ENCODE assay signal across 8 cellular contexts in the genomic region with DNA sequence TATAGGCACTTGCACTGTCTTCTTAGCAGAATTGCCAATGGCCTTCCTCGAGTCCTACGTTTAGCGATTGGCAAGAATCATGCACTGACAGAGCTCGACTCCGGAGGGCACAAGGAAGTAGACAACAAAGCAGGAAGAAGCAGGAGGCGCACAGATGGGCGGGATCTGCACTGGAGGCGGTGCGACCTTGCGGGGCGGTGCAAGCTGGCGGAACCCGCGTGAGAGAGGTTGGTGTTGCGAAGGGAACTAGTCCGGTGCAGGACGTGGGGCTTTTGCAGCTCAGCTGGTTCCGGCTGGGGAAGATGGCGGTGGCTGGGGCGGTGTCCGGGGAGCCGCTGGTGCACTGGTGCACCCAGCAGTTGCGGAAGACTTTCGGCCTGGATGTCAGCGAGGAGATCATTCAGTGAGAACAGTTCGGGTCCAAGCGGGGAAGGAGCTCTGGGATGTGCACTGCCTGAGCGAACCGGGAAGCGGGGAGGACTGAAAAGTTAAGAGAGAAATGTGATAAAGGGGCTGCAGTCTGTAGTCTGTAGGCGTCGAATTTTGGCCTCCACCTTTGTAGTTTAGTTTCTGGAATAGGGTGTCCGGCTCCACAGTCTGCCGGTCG. TPM values are rescaled to one million over a fixed set of nuclear protein-coding genes. Genes with fewer than 3 reads are reported as not detected.
A peak's percentile ranks its signal among the peaks of the same experiment; 100 is the strongest.
DNase-seq lines count a peak whose midpoint lies in the region; FAIRE-seq and TF ChIP-seq lines count a peak whose summit lies in the region.

A gene (plus strand): TSS at position 275 of the 607 bp plus-strand sequence. CDS start 28 bp downstream, at position 303.

- no peak for FAIRE-seq in frontal cortex (lab: Jason Lieb, UNC)

- H4K8ac ChIP-seq in H9 (replicated peaks; ENCODE audit: insufficient read length, low read depth, low read length) (no peak within 1 kb of the TSS), neuronal stem cell (ENCODE audit: low read depth, low read length) (no peak within 1 kb of the TSS)

- no peaks in the 10 kb centered on the region for H4K20me1 ChIP-seq in H9 (ENCODE audit: control insufficient read depth, insufficient read depth, insufficient read length)

- H3K9me3 Mint-ChIP-seq in H9 = no peaks in the 10 kb centered on the region; a peak in 1 of 5 replicates

- H3K14ac ChIP-seq in H9 (ENCODE audit: insufficient read depth, low read length) (peak within 1 kb of the TSS; percentile 63; the same call in 1 of the 2 replicates), neuronal stem cell (ENCODE audit: low read length) (no peak within 1 kb of the TSS)

- H3K23me2 ChIP-seq in H9 (ENCODE audit: insufficient read length, low read depth, low read length, poor library complexity, severe bottlenecking) = no peaks in the 10 kb centered on the region

- H2AK5ac ChIP-seq in H9 (ENCODE audit: insufficient read length, low read length) = no peak within 1 kb of the TSS
- no peak within 1 kb of the TSS for H2AK5ac ChIP-seq in neuronal stem cell (ENCODE audit: low read depth, low read length)

- H2BK120ac ChIP-seq in H9 (ENCODE audit: low read depth, low read length, poor library complexity, severe bottlenecking) (no peak within 1 kb of the TSS), neuronal stem cell (ENCODE audit: low read depth, low read length) (peak within 1 kb of the TSS; percentile 66)

- H2BK12ac ChIP-seq in H9 (ENCODE audit: insufficient read length, low read depth, low read length) (no peak within 1 kb of the TSS), neuronal stem cell (ENCODE audit: low read length) (no peak within 1 kb of the TSS)

- H2AFZ ChIP-seq in H9 (ENCODE audit: low read length) (peak within 1 kb of the TSS; percentile 41), neuronal stem cell (ENCODE audit: low read length) (peak within 1 kb of the TSS; percentile 85)

- H3K23ac ChIP-seq in H9 (ENCODE audit: insufficient read length, low read depth, low read length) = no peak within 1 kb of the TSS
- H3K23ac ChIP-seq in neuronal stem cell (ENCODE audit: low read depth, low read length, poor library complexity) = peak within 1 kb of the TSS; percentile 97

- no peak within 1 kb of the TSS for H2BK20ac ChIP-seq in H9 (ENCODE audit: low read depth, low read length, poor library complexity, severe bottlenecking)

- no peak within 1 kb of the TSS for H4K5ac ChIP-seq in H9 (ENCODE audit: insufficient read length, low read depth, low read length)

- H2BK5ac ChIP-seq in H9 (ENCODE audit: insufficient read length, low read length) = no peak within 1 kb of the TSS
- H2BK5ac ChIP-seq in neuronal stem cell (ENCODE audit: low read length) = no peak within 1 kb of the TSS

- H3K18ac ChIP-seq in H9 (ENCODE audit: insufficient read length, low read depth, low read length) = peak within 1 kb of the TSS; percentile 20
- peak within 1 kb of the TSS; percentile 90 for H3K18ac ChIP-seq in neuronal stem cell (ENCODE audit: low read length)

- H3K4me3 Mint-ChIP-seq in H9 = peak within 1 kb of the TSS; percentile 93 to 99

- peak within 1 kb of the TSS; percentile 31 for H3K4me2 ChIP-seq in H9 (ENCODE audit: insufficient read depth, insufficient read length, low read length)
- H3K4me2 ChIP-seq in neuronal stem cell (ENCODE audit: insufficient read depth, low read length, poor library complexity, severe bottlenecking) = peak within 1 kb of the TSS; percentile 66

- no peak within 1 kb of the TSS for H3K56ac ChIP-seq in H9 (ENCODE audit: insufficient read length, low read depth, low read length)

- H3K4me1 ChIP-seq in ES-I3 (ENCODE audit: insufficient read depth, low read length) = no peaks in the 10 kb centered on the region
- no peaks in the 10 kb centered on the region for H3K4me1 ChIP-seq in H9 (ENCODE audit: insufficient read depth, low read length)
- H3K4me1 ChIP-seq in SJSA1 (replicated peaks) = peaks cover 11% of the 10 kb centered on the region
- H3K4me1 ChIP-seq in neuronal stem cell (ENCODE audit: control insufficient read depth in 2 of 2, insufficient read depth in 1 of 2, low read depth in 1 of 2, low read length in 2 of 2) = no peaks in the 10 kb centered on the region

- H3K4me3 ChIP-seq in MG63 (peak within 1 kb of the TSS; percentile 75), SJSA1 (peak within 1 kb of the TSS; percentile 66), neuronal stem cell (ENCODE audit: low read length in 2 of 2) (peak within 1 kb of the TSS; percentile 64 to 89)

- TF ChIP-seq CTCF in H9 (conservative IDR thresholded peaks at IDR 0.05) (no peak), subcutaneous adipose tissue (IDR thresholded peaks at IDR 0.05; ENCODE audit: low read depth) (no peak)

- H3K27me3 ChIP-seq in H9 (ENCODE audit: insufficient read depth, low read length) (no peaks in the 10 kb centered on the region), MG63 (no peaks in the 10 kb centered on the region), SJSA1 (replicated peaks) (no peaks in the 10 kb centered on the region), neuronal stem cell (ENCODE audit: control insufficient read depth in 3 of 3, insufficient read depth in 3 of 3, low read depth in 1 of 3, low read length in 3 of 3) (no peaks in the 10 kb centered on the region)

- H3K79me2 ChIP-seq in H9 (ENCODE audit: insufficient read depth, low read length) = no peaks in the 10 kb centered on the region

- H3K4ac ChIP-seq in H9 (ENCODE audit: low read depth, low read length) (no peak within 1 kb of the TSS), neuronal stem cell (ENCODE audit: low read length) (no peak within 1 kb of the TSS)

- H3K27ac ChIP-seq in H9 (ENCODE audit: insufficient read length, low read depth, low read length) (no peak within 1 kb of the TSS), SJSA1 (peak within 1 kb of the TSS; percentile 45), neuronal stem cell (replicated peaks; ENCODE audit: low read length) (peak within 1 kb of the TSS; percentile 52)

- H3K27me3 Mint-ChIP-seq in H9 (ENCODE audit: low read depth) = no peaks in the 10 kb centered on the region

- H3K9me3 ChIP-seq in ES-I3 (ENCODE audit: control insufficient read depth, insufficient read depth, low read length) = no peaks in the 10 kb centered on the region
- no peaks in the 10 kb centered on the region for H3K9me3 ChIP-seq in H9 (ENCODE audit: control insufficient read depth, low read depth, low read length)
- no peaks in the 10 kb centered on the region for H3K9me3 ChIP-seq in MG63
- H3K9me3 ChIP-seq in SJSA1 (replicated peaks) = peaks cover 3% of the 10 kb centered on the region; the same call in 1 of the 2 replicates
- H3K9me3 ChIP-seq in neuronal stem cell (replicated peaks in 1 of 2; ENCODE audit: control insufficient read depth in 2 of 2, insufficient read depth in 1 of 2, low read depth in 1 of 2, low read length in 2 of 2) = no peaks in the 10 kb centered on the region

- H3K9ac ChIP-seq in ES-I3 (ENCODE audit: low read depth, low read length) = peak within 1 kb of the TSS; percentile 77
- peak within 1 kb of the TSS; percentile 69 for H3K9ac ChIP-seq in H9 (ENCODE audit: extremely low read depth, insufficient read length, low read length)
- peak within 1 kb of the TSS; percentile 95 for H3K9ac ChIP-seq in neuronal stem cell (ENCODE audit: low read depth, low read length, poor library complexity)

- peaks cover 4 to 8% of the 10 kb centered on the region in 2 experiments for H3K4me1 Mint-ChIP-seq in H9

- peak; percentile 97 for DNase-seq in H9
- DNase-seq in MG63 = peak; percentile 97
- DNase-seq in SJSA1 (ENCODE audit: low read depth in 1 of 2, low spot score in 2 of 2) = peak; percentile 93 to 97
- peak; percentile 90 to 96 (median 92) for DNase-seq in activated naive CD4-positive, alpha-beta T cell (lab: John Stamatoyannopoulos, UW)
- peak; percentile 67 to 82 for DNase-seq in frontal cortex (ENCODE audit: low spot score in 2 of 2)
- peak; percentile 78 for DNase-seq in neuronal stem cell (ENCODE audit: low spot score)

- H3K79me1 ChIP-seq in H9 (ENCODE audit: insufficient read depth, low read depth, low read length, poor library complexity, severe bottlenecking) (no peaks in the 10 kb centered on the region), neuronal stem cell (ENCODE audit: low read depth, low read length) (peaks cover 3% of the 10 kb centered on the region)

- no CpG with 5 or more reads among the region's 35 CpGs for WGBS in H9 (ENCODE audit: extremely low coverage, insufficient read length, low lambda C conversion rate)
- no CpG with 5 or more reads among the region's 35 CpGs for WGBS in neuronal stem cell (ENCODE audit: extremely low coverage in 2 of 2, insufficient read length in 2 of 2, insufficient replicate concordance in 1 of 2), 2 donors

- no peak within 1 kb of the TSS for H2BK15ac ChIP-seq in H9 (ENCODE audit: low read depth, low read length)
- no peak within 1 kb of the TSS for H2BK15ac ChIP-seq in neuronal stem cell (ENCODE audit: low read length)

- H4K91ac ChIP-seq in H9 (ENCODE audit: insufficient read length, low read depth, low read length) = no peak within 1 kb of the TSS
- H4K91ac ChIP-seq in neuronal stem cell (ENCODE audit: low read depth, low read length, poor library complexity) = no peak within 1 kb of the TSS

- no peak within 1 kb of the TSS for H3T11ph ChIP-seq in H9 (ENCODE audit: low read length)

- peak within 1 kb of the TSS; percentile 60 to 94 (median 93); a peak in 6 of 7 replicates for H3K27ac Mint-ChIP-seq in H9

- H3K36me3 ChIP-seq in ES-I3 (ENCODE audit: insufficient read depth, low read length) (no peaks in the 10 kb centered on the region), MG63 (no peaks in the 10 kb centered on the region), SJSA1 (0 out of 2 replicates have a peak, but pooled peaks cover 3% of the 10 kb centered on the region), neuronal stem cell (replicated peaks in 1 of 2; ENCODE audit: control insufficient read depth in 2 of 2, insufficient read depth in 2 of 2, low read length in 2 of 2) (peaks cover 0 to 3% of the 10 kb centered on the region in 2 donors)

- H3K36me3 Mint-ChIP-seq in H9 (ENCODE audit: insufficient read depth in 1 of 3, low read depth in 3 of 3) = peaks cover 0 to 3% (median 0%) of the 10 kb centered on the region in 3 experiments; a peak in 2 of 7 replicates

RNA-seq across cellular contexts. Expression of the gene that starts here (rescaled TPM):
- 21.7 and 22.9 TPM in 2 replicates for total RNA-seq in H9 (2021)
- 17.9 and 62.3 TPM in 2 replicates for total RNA-seq in MG63 (2014; rRNA removed; shearing (Covaris generic); ENCODE audit: low replicate concordance)
- 10.5 and 14.5 TPM in 2 replicates for total RNA-seq in SJSA1 (2014; rRNA removed; shearing (Covaris generic))
- 14.3 TPM for total RNA-seq in frontal cortex
- 28.5 TPM for polyA plus RNA-seq in neuronal stem cell (2013, experiment 1 of 2)
- 29.4 TPM for polyA plus RNA-seq in neuronal stem cell (2013, experiment 2 of 2)
- total RNA-seq in subcutaneous adipose tissue = 10 to 100 TPM; 15.7 to 23.2 (median 18.2) TPM
